Comparison of ENCODE assay signal across 31 cellular contexts in genomic region chr6:114084327-114084890, GRCh38.
A peak's percentile ranks its signal among the peaks of the same experiment; 100 is the strongest.
DNase-seq lines count a peak whose midpoint lies in the region; ATAC-seq, FAIRE-seq and TF ChIP-seq lines count a peak whose summit lies in the region.
"Had no signal": no experiment of that assay in that cellular context is flagged by ENCODE, and none has a peak within 500 bp of the region (broad histone marks: within the 10 kb centered on the region; RNA-seq: fewer than 3 reads in every experiment).

No MANE protein-coding gene starts in this region.

- 91% methylated on average over 16 of the region's 16 CpGs for WGBS in HepG2 (ENCODE audit: low lambda C conversion rate)

- H2AFZ ChIP-seq in osteoblast (ENCODE audit: low read length) (peak overlapping the region; percentile 52), HepG2 (ENCODE audit: low read length) (no peak overlapping the region)
- H2AFZ ChIP-seq: GM23248 had no signal

- H3K9me3 Mint-ChIP-seq in HFFc6 = no peaks in the 10 kb centered on the region
- H3K9me3 Mint-ChIP-seq: activated naive CD4-positive, alpha-beta T cell treated with anti-CD3 and anti-CD28 coated beads, Interleukin-2, amount 10 ng/mL, durations not matched to agents 7 days and 5 days; stimulated activated naive CD8-positive, alpha-beta T cell treated with anti-CD3 and anti-CD28 coated beads, Interleukin-15, Interleukin-2, amounts not matched to agents 100 ng/mL and 50 ng/mL, for 24 hours had no signal

- peaks cover 23% of the 10 kb centered on the region for H3K4me1 Mint-ChIP-seq in HFFc6 (ENCODE audit: low read depth)
- H3K4me1 Mint-ChIP-seq: activated naive CD4-positive, alpha-beta T cell treated with anti-CD3 and anti-CD28 coated beads, Interleukin-2, amount 10 ng/mL, durations not matched to agents 7 days and 5 days; naive B cell had no signal

- no peaks in the 10 kb centered on the region for H3K36me3 Mint-ChIP-seq in HFFc6 (ENCODE audit: low read depth)
- H3K36me3 Mint-ChIP-seq: activated naive CD4-positive, alpha-beta T cell treated with anti-CD3 and anti-CD28 coated beads, Interleukin-2, amount 10 ng/mL, durations not matched to agents 7 days and 5 days; naive B cell had no signal

- in situ Hi-C loops in astrocyte of the spinal cord (cut with HindIII; ENCODE audit: low sequenced_read_pairs) = no loop called here
- in situ Hi-C loops in HepG2 (cut with HindIII; ENCODE audit: extremely low pct_ligation_motif_present, low pct_unique_long_range_greater_than_20kb) = no loop called here

- H3K4me3 Mint-ChIP-seq in HFFc6 = no peak overlapping the region
- H3K4me3 Mint-ChIP-seq: activated naive CD4-positive, alpha-beta T cell treated with anti-CD3 and anti-CD28 coated beads, Interleukin-2, amount 10 ng/mL, durations not matched to agents 7 days and 5 days; naive B cell; stimulated activated naive CD8-positive, alpha-beta T cell treated with anti-CD3 and anti-CD28 coated beads, Interleukin-15, Interleukin-2, amounts not matched to agents 100 ng/mL and 50 ng/mL, for 24 hours; WTC11 had no signal

- DNase-seq in AG10803 (ENCODE audit: low read depth) (peak; percentile 74), HFFc6 (peak; percentile 5), astrocyte of the spinal cord (ENCODE audit: low read depth, low spot score) (peak; percentile 78), osteoblast (ENCODE audit: insufficient read length, low spot score, missing footprints) (peak; percentile 49), H54 (ENCODE audit: insufficient read length, low spot score) (no peak), HepG2 (ENCODE audit: low spot score) (no peak), NCI-H510A (lab: John Stamatoyannopoulos, UW) (no peak)
- no peak for DNase-seq in activated CD4-positive, alpha-beta T cell treated with anti-CD3 and anti-CD28 coated beads for 1 hour
- DNase-seq: activated CD4-positive, alpha-beta T cell treated with anti-CD3 and anti-CD28 coated beads, Interleukin-2, amount 50 U/mL, for 4 hours; activated naive CD4-positive, alpha-beta T cell treated with anti-CD3 and anti-CD28 coated beads, Interleukin-2, amount 10 ng/mL, durations not matched to agents 7 days and 5 days; amygdala; C1 segment of cervical spinal cord; caudate nucleus; COR-L47; cortex of kidney; DMS53; islet precursor cell; left ventricle myocardium superior; naive B cell; NCI-H1092 treated with DMSO at 0.1 percent for 48 hours; NCI-H1930; NCI-H69; nucleus accumbens; SIG-M5; tibial artery had no signal

- ATAC-seq in HepG2 = no peak
- ATAC-seq: left ventricle myocardium superior, Panc1, WTC11 had no signal

- POLR2A ChIA-PET in HepG2 (lab: Yijun Ruan, JAX) = no interaction called here

- H3K4me2 ChIP-seq in osteoblast (ENCODE audit: insufficient read depth, low read length) (peak overlapping the region; percentile 63), HepG2 (ENCODE audit: low read depth, low read length) (no peak overlapping the region)

- H3K9me3 ChIP-seq in osteoblast (ENCODE audit: low read depth, low read length) = no peaks in the 10 kb centered on the region
- H3K9me3 ChIP-seq in HepG2 (ENCODE audit: low read length) = no peaks in the 10 kb centered on the region
- H3K9me3 ChIP-seq: esophagus muscularis mucosa, tibial artery had no signal

- H3K27me3 ChIP-seq in osteoblast (ENCODE audit: insufficient read depth, low read length) (peaks cover 25% of the 10 kb centered on the region), HepG2 (ENCODE audit: control insufficient read depth in 1 of 2, insufficient read depth in 2 of 2, low read length in 2 of 2) (no peaks in the 10 kb centered on the region)
- H3K27me3 ChIP-seq: esophagus muscularis mucosa, tibial artery had no signal

- H3K27ac ChIP-seq in osteoblast (ENCODE audit: low read depth, low read length) (no peak overlapping the region), HepG2 (ENCODE audit: extremely low read length, insufficient read depth, low read length) (no peak overlapping the region)
- H3K27ac ChIP-seq: esophagus muscularis mucosa, GM23248, skin epidermis, tibial artery had no signal

- FAIRE-seq in H54 (lab: Jason Lieb, UNC) (no peak), HepG2 (lab: Jason Lieb, UNC) (no peak)

- peaks cover 26% of the 10 kb centered on the region for H3K27me3 Mint-ChIP-seq in HFFc6 (ENCODE audit: insufficient read depth)

- CTCF ChIA-PET in HepG2 (lab: Yijun Ruan, JAX; ENCODE audit: low intra/inter-chr PET ratio, low total read pairs) = no interaction called here

- no peaks in the 10 kb centered on the region for H3K36me3 ChIP-seq in osteoblast (ENCODE audit: insufficient read depth, low read length)
- no peaks in the 10 kb centered on the region for H3K36me3 ChIP-seq in HepG2 (replicated peaks in 1 of 2; ENCODE audit: control insufficient read depth in 1 of 2, insufficient read depth in 2 of 2, low read length in 2 of 2)
- H3K36me3 ChIP-seq: esophagus muscularis mucosa, tibial artery had no signal

- no peaks in the 10 kb centered on the region for H3K79me2 ChIP-seq in osteoblast (ENCODE audit: insufficient read depth, low read length)
- no peaks in the 10 kb centered on the region for H3K79me2 ChIP-seq in HepG2 (ENCODE audit: insufficient read depth, low read length)

- H3K4me1 ChIP-seq in osteoblast (ENCODE audit: insufficient read depth, low read length) (peaks cover 25% of the 10 kb centered on the region), HepG2 (ENCODE audit: insufficient read depth, low read length) (no peaks in the 10 kb centered on the region)
- H3K4me1 ChIP-seq: esophagus muscularis mucosa had no signal

- no peak overlapping the region for H3K9ac ChIP-seq in HepG2 (ENCODE audit: insufficient read depth, low read depth, low read length)
- H3K9ac ChIP-seq: GM23248 had no signal

- BruUV-seq in HepG2 (replicated peaks; lab: Mats Ljungman, UMichigan) = no TSS peak

- H4K20me1 ChIP-seq in osteoblast (ENCODE audit: insufficient read depth, low read length) = no peaks in the 10 kb centered on the region
- no peaks in the 10 kb centered on the region for H4K20me1 ChIP-seq in HepG2 (ENCODE audit: insufficient read depth, low read length)

- intact Hi-C loops in HepG2 (cut with micrococcal nuclease; ENCODE audit: unreplicated experiment) = no loop called here

- TF ChIP-seq EP300 in HepG2 (IDR thresholded peaks at IDR 0.05; ENCODE audit: low read depth in 2 of 2, low read length in 2 of 2) (no peak), HepG2 (CRISPR knock-in tag; IDR thresholded peaks at IDR 0.05; ENCODE audit: borderline replicate concordance) (no peak)

- H3K4me3 ChIP-seq in AG10803 (ENCODE audit: low read length) (no peak overlapping the region), astrocyte of the spinal cord (ENCODE audit: low read depth, low read length) (no peak overlapping the region), osteoblast (ENCODE audit: insufficient read depth, low read length) (peak overlapping the region; percentile 24), HepG2 (replicated peaks in 1 of 3; ENCODE audit: insufficient read depth in 1 of 3, low read depth in 2 of 3, low read length in 3 of 3) (no peak overlapping the region)
- H3K4me3 ChIP-seq: esophagus muscularis mucosa, GM23248, skin epidermis, tibial artery had no signal

- TF ChIP-seq CTCF in AG10803 (conservative IDR thresholded peaks at IDR 0.05; ENCODE audit: low read length) (no peak), HFFc6 (IDR thresholded peaks at IDR 0.05) (no peak), astrocyte of the spinal cord (IDR thresholded peaks at IDR 0.05; ENCODE audit: low read depth, low read length) (no peak), osteoblast (IDR thresholded peaks at IDR 0.05; ENCODE audit: extremely low read depth, low read depth, low read length) (no peak), HepG2 (CRISPR knock-in tag; IDR thresholded peaks at IDR 0.05) (no peak)

- no peak overlapping the region for H3K27ac Mint-ChIP-seq in HFFc6
- H3K27ac Mint-ChIP-seq: activated naive CD4-positive, alpha-beta T cell treated with anti-CD3 and anti-CD28 coated beads, Interleukin-2, amount 10 ng/mL, durations not matched to agents 7 days and 5 days; naive B cell; stimulated activated naive CD8-positive, alpha-beta T cell treated with anti-CD3 and anti-CD28 coated beads, Interleukin-15, Interleukin-2, amounts not matched to agents 100 ng/mL and 50 ng/mL, for 24 hours; WTC11 had no signal

- TF ChIP-seq POLR2A in H54 (IDR thresholded peaks at IDR 0.05; ENCODE audit: low read depth, low read length) = no peak
- TF ChIP-seq POLR2A in HepG2 (IDR thresholded peaks at IDR 0.05; ENCODE audit: insufficient read depth in 1 of 2, low read depth in 2 of 2, low read length in 2 of 2) = no peak

- TF ChIP-seq RAD21 in HepG2 (CRISPR knock-in tag; IDR thresholded peaks at IDR 0.05) = no peak

TF ChIP-seq in HepG2, 621 proteins besides CTCF, POLR2A, EP300 and RAD21:
- TF ChIP-seq RXRA (CRISPR knock-in tag; IDR thresholded peaks at IDR 0.05) (no peak), ZBTB8A (CRISPR knock-in tag; IDR thresholded peaks at IDR 0.05; ENCODE audit: borderline replicate concordance, low read depth) (no peak), HNRNPUL1 (IDR thresholded peaks at IDR 0.05; ENCODE audit: low read depth, low read length) (no peak), NCOR1 (IDR thresholded peaks at IDR 0.05; ENCODE audit: borderline replicate concordance, low read length) (no peak)

Comparison
In these comparisons a context has a peak if more than half of its experiments do, and no peak if none do; other contexts are left out.
1. DNase-seq: peak in AG10803 (single experiment), HFFc6 (single experiment), astrocyte of the spinal cord (single experiment) and osteoblast (single experiment); none in H54 (single experiment), HepG2 (single experiment), activated CD4-positive, alpha-beta T cell treated with anti-CD3 and anti-CD28 coated beads for 1 hour (single experiment) and NCI-H510A (single experiment).